ENCODE assay signal across 8 cellular contexts in the genomic region with DNA sequence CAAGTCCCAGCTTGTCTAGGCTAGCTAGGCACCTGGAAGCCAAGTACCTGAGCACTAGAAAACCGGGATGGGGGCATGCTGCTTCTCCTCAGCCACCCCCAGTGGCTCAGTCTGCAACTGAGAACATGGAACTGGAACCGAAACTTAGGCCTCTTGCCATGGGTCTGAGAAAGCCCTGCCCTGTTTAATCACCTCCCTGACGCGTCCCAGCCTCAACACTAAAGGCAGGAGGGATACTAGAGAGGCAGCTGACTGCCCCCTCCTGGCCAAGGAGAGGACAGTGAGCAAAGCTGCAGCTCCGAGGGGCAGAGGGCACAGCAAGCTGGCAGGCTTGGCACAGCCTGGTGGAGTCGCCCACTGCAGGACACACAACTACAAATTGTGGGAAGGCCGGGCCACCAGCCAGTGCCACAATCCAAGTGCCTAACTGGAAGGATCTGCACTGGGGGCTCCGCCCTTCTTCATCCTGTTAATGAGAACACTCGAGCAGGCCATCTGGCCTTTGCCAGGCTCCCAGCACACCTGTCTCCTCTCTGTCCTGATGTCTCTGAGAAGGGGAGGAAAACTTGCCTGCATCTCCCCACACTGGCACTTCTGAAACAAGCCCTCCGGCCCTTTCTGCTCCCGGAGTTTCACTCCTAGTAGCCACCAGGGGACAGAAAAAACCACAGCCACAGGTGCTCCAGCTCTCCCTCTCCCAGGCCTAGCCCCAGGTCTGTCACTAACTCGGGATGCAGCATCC. TPM values are rescaled to one million over a fixed set of nuclear protein-coding genes. Genes with fewer than 3 reads are reported as not detected.
DNase-seq lines count a peak whose midpoint lies in the region; ATAC-seq and TF ChIP-seq lines count a peak whose summit lies in the region.

No MANE protein-coding gene starts in this region.

- no peaks in the 10 kb centered on the region for H4K20me1 ChIP-seq in smooth muscle cell (ENCODE audit: low read depth)

- H3K9me3 Mint-ChIP-seq in activated T-helper 17 cell treated with anti-CD3 and anti-CD28 coated beads, Interleukin-2, amount 50 U/mL, for 72 hours: no peaks in the 10 kb centered on the region

- no peaks in the 10 kb centered on the region for H3K9me3 ChIP-seq in smooth muscle cell (replicated peaks; ENCODE audit: low read depth)

- peak; percentile 67 for ATAC-seq in HG02798 (IDR thresholded peaks at IDR 0.05; ENCODE audit: poor library complexity, unreplicated experiment)
- peak; percentile 90 for ATAC-seq in activated T-helper 17 cell treated with anti-CD3 and anti-CD28 coated beads, Interleukin-2, amount 50 U/mL, for 72 hours (replicated peaks)

- H3K4me2 ChIP-seq in smooth muscle cell: no peak overlapping the region

- H3K27me3 Mint-ChIP-seq in activated T-helper 17 cell treated with anti-CD3 and anti-CD28 coated beads, Interleukin-2, amount 50 U/mL, for 72 hours: no peaks in the 10 kb centered on the region

- H3K79me2 ChIP-seq in smooth muscle cell (ENCODE audit: low read depth): no peaks in the 10 kb centered on the region

- TF ChIP-seq CTCF in smooth muscle cell (IDR thresholded peaks at IDR 0.05; ENCODE audit: borderline replicate concordance, insufficient read depth, poor library complexity, severe bottlenecking): peak; percentile 41

- DNase-seq in NCI-H1417 (lab: John Stamatoyannopoulos, UW): peak in 2 of 3 experiments; percentile 48 to 59
- DNase-seq in NCI-H1417 treated with DMSO at 0.1 percent for 48 hours (lab: John Stamatoyannopoulos, UW): no peak
- peak; percentile 99 to 100 for DNase-seq in NCI-H524 (lab: John Stamatoyannopoulos, UW)
- peak; percentile 69 for DNase-seq in glomerular visceral epithelial cell (ENCODE audit: extremely low spot score)
- DNase-seq in smooth muscle cell (lab: John Stamatoyannopoulos, UW; ENCODE audit: unreplicated experiment): no peak
- no peak for DNase-seq in DMS153 treated with DMSO at 0.1 percent for 48 hours (lab: John Stamatoyannopoulos, UW; ENCODE audit: unreplicated experiment)

- H3K4me3 ChIP-seq in smooth muscle cell: no peak overlapping the region

- H3K27me3 ChIP-seq in smooth muscle cell (ENCODE audit: low read depth): no peaks in the 10 kb centered on the region

- 80% methylated on average over 12 of the region's 12 CpGs for WGBS in smooth muscle cell (ENCODE audit: low lambda C conversion rate)

- H3K4me1 Mint-ChIP-seq in activated T-helper 17 cell treated with anti-CD3 and anti-CD28 coated beads, Interleukin-2, amount 50 U/mL, for 72 hours: no peaks in the 10 kb centered on the region

- no peaks in the 10 kb centered on the region for H3K36me3 Mint-ChIP-seq in activated T-helper 17 cell treated with anti-CD3 and anti-CD28 coated beads, Interleukin-2, amount 50 U/mL, for 72 hours (ENCODE audit: low read depth)

- no peak overlapping the region for H3K4me3 Mint-ChIP-seq in activated T-helper 17 cell treated with anti-CD3 and anti-CD28 coated beads, Interleukin-2, amount 50 U/mL, for 72 hours

- H3K4me1 ChIP-seq in smooth muscle cell (ENCODE audit: low read depth): peaks cover 3% of the 10 kb centered on the region

- H2AFZ ChIP-seq in smooth muscle cell (ENCODE audit: low read depth): no peak overlapping the region

- no peak overlapping the region for H3K27ac Mint-ChIP-seq in activated T-helper 17 cell treated with anti-CD3 and anti-CD28 coated beads, Interleukin-2, amount 50 U/mL, for 72 hours

- no peak overlapping the region for H3K9ac ChIP-seq in smooth muscle cell (ENCODE audit: low read depth)

- H3F3A ChIP-seq in smooth muscle cell (ENCODE audit: low read depth): peaks cover 9% of the 10 kb centered on the region

- H3K27ac ChIP-seq in smooth muscle cell (ENCODE audit: low read depth): no peak overlapping the region

- no peaks in the 10 kb centered on the region for H3K36me3 ChIP-seq in smooth muscle cell (ENCODE audit: low read depth)

RNA-seq across cellular contexts. Expression of gene BDH1, which starts 53.7 kb away (rescaled TPM):
- total RNA-seq in activated T-helper 17 cell treated with anti-CD3 and anti-CD28 coated beads, Interleukin-2, amount 50 U/mL, for 72 hours: 10 to 100 TPM; 82.3 to 89.2 TPM
- total RNA-seq in smooth muscle cell: 5.6 and 7.2 TPM in 2 replicates
- 4.0 and 7.5 TPM in 2 replicates for polyA plus RNA-seq in smooth muscle cell

Comparison
In these comparisons a context has a peak if more than half of its experiments do, and no peak if none do; other contexts are left out.
1. DNase-seq: peak in NCI-H1417 (2 of 3), NCI-H524 (2 of 2) and glomerular visceral epithelial cell (single experiment); none in NCI-H1417 treated with DMSO at 0.1 percent for 48 hours (single experiment), smooth muscle cell (single experiment) and DMS153 treated with DMSO at 0.1 percent for 48 hours (single experiment).
2. RNA of gene BDH1, which starts 53.7 kb away (total RNA-seq): 82.3 to 89.2 TPM in activated T-helper 17 cell treated with anti-CD3 and anti-CD28 coated beads, Interleukin-2, amount 50 U/mL, for 72 hours; 5.6 to 7.2 TPM in smooth muscle cell; every median in the first group is over 10 times any median in the second.